Comparison of ENCODE assay signal across 11 cellular contexts in genomic region chr22:26892401-26893033, GRCh38.
DNase-seq lines count a peak whose midpoint lies in the region; ATAC-seq and TF ChIP-seq lines count a peak whose summit lies in the region.
"Had no signal": no experiment of that assay in that cellular context is flagged by ENCODE, and none has a peak within 500 bp of the region (broad histone marks: within the 10 kb centered on the region; RNA-seq: fewer than 3 reads in every experiment).

No MANE protein-coding gene starts in this region.

- H2AFZ ChIP-seq in H9 (ENCODE audit: low read length) = no peak overlapping the region

- no peak for ATAC-seq in sciatic nerve
- ATAC-seq in HG02884 (IDR thresholded peaks at IDR 0.05; ENCODE audit: unreplicated experiment) = no peak

- H3K4me3 ChIP-seq in retinal pigment epithelial cell (ENCODE audit: low read length) (no peak overlapping the region), Peyer's patch (no peak overlapping the region)

- no peaks in the 10 kb centered on the region for H3K79me2 ChIP-seq in H9 (ENCODE audit: insufficient read depth, low read length)

- H4K5ac ChIP-seq in H9 (ENCODE audit: insufficient read length, low read depth, low read length) = no peak overlapping the region

- peaks cover 29 to 42% of the 10 kb centered on the region in 2 experiments for H3K4me1 Mint-ChIP-seq in H9
- H3K4me1 Mint-ChIP-seq in chondrocyte (ENCODE audit: low read depth) = peaks cover 77% of the 10 kb centered on the region

- no peak overlapping the region for H2BK15ac ChIP-seq in H9 (ENCODE audit: low read depth, low read length)

- no peaks in the 10 kb centered on the region for H4K20me1 ChIP-seq in H9 (ENCODE audit: control insufficient read depth, insufficient read depth, insufficient read length)

- no peak overlapping the region for H3K9ac ChIP-seq in H9 (ENCODE audit: extremely low read depth, insufficient read length, low read length)

- intact Hi-C loops in sciatic nerve (cut with DNase I) = no loop called here

- TF ChIP-seq POLR2A in Peyer's patch (IDR thresholded peaks at IDR 0.05) = no peak

- H3K4me3 Mint-ChIP-seq in H9 (no peak overlapping the region), chondrocyte (ENCODE audit: unreplicated experiment) (no peak overlapping the region)

- H3K14ac ChIP-seq in H9 (ENCODE audit: insufficient read depth, low read length) = no peak overlapping the region

- H2BK12ac ChIP-seq in H9 (ENCODE audit: insufficient read length, low read depth, low read length) = no peak overlapping the region

- H3K4me1 ChIP-seq in H9 (ENCODE audit: insufficient read depth, low read length) (no peaks in the 10 kb centered on the region; the same call in 1 of the 2 replicates), Peyer's patch (no peaks in the 10 kb centered on the region)

- no peak overlapping the region for H2BK20ac ChIP-seq in H9 (ENCODE audit: low read depth, low read length, poor library complexity, severe bottlenecking)

- no peak overlapping the region for H4K8ac ChIP-seq in H9 (replicated peaks; ENCODE audit: insufficient read length, low read depth, low read length)

- H3T11ph ChIP-seq in H9 (ENCODE audit: low read length) = no peak overlapping the region

- H3K23me2 ChIP-seq in H9 (ENCODE audit: insufficient read length, low read depth, low read length, poor library complexity, severe bottlenecking) = no peaks in the 10 kb centered on the region

- H3K56ac ChIP-seq in H9 (ENCODE audit: insufficient read length, low read depth, low read length) = no peak overlapping the region

- H3K9me3 ChIP-seq in H9 (ENCODE audit: control insufficient read depth, low read depth, low read length) = no peaks in the 10 kb centered on the region
- no peaks in the 10 kb centered on the region for H3K9me3 ChIP-seq in Peyer's patch

- H2BK5ac ChIP-seq in H9 (ENCODE audit: insufficient read length, low read length) = no peak overlapping the region

- H3K23ac ChIP-seq in H9 (ENCODE audit: insufficient read length, low read depth, low read length) = no peak overlapping the region

- WGBS in H9 (ENCODE audit: extremely low coverage, insufficient read length, low lambda C conversion rate) = no CpG with 5 or more reads among the region's 17 CpGs

- H3K9me3 Mint-ChIP-seq in H9 = no peaks in the 10 kb centered on the region
- no peaks in the 10 kb centered on the region for H3K9me3 Mint-ChIP-seq in chondrocyte (ENCODE audit: low read depth)

- H3K4me2 ChIP-seq in H9 (ENCODE audit: insufficient read depth, insufficient read length, low read length) = no peak overlapping the region

- no peaks in the 10 kb centered on the region for H3K36me3 ChIP-seq in Peyer's patch

- TF ChIP-seq CTCF in H9 (conservative IDR thresholded peaks at IDR 0.05) (no peak), chondrocyte (IDR thresholded peaks at IDR 0.05) (no peak), retinal pigment epithelial cell (conservative IDR thresholded peaks at IDR 0.05; ENCODE audit: low read depth, low read length) (no peak), Peyer's patch (IDR thresholded peaks at IDR 0.05) (no peak)

- DNase-seq in H9 = peak; percentile 25
- peak; percentile 70 for DNase-seq in NCI-H2196 (lab: John Stamatoyannopoulos, UW; ENCODE audit: unreplicated experiment)
- DNase-seq in chondrocyte (ENCODE audit: low spot score) = no peak
- peak; percentile 61 for DNase-seq in retinal pigment epithelial cell (ENCODE audit: low read depth)
- no peak for DNase-seq in Peyer's patch
- DNase-seq in sciatic nerve (ENCODE audit: low spot score) = no peak
- no peak for DNase-seq in iPS-NIHi7 (ENCODE audit: extremely low spot score)
- DNase-seq: activated naive CD4-positive, alpha-beta T cell; kidney glomerular epithelial cell; NCI-H526 treated with DMSO at 0.1 percent for 48 hours had no signal

- no peak overlapping the region for H3K18ac ChIP-seq in H9 (ENCODE audit: insufficient read length, low read depth, low read length)

- no peaks in the 10 kb centered on the region for H3K79me1 ChIP-seq in H9 (ENCODE audit: insufficient read depth, low read depth, low read length, poor library complexity, severe bottlenecking)

- H2AK5ac ChIP-seq in H9 (ENCODE audit: insufficient read length, low read length) = no peak overlapping the region

- H3K27me3 ChIP-seq in H9 (ENCODE audit: insufficient read depth, low read length) (no peaks in the 10 kb centered on the region; the same call in 1 of the 2 replicates), Peyer's patch (no peaks in the 10 kb centered on the region)

- no peak overlapping the region for H4K91ac ChIP-seq in H9 (ENCODE audit: insufficient read length, low read depth, low read length)

- H3K4ac ChIP-seq in H9 (ENCODE audit: low read depth, low read length) = no peak overlapping the region

- no peak overlapping the region; a peak in 1 of 7 replicates for H3K27ac Mint-ChIP-seq in H9
- peak overlapping the region; percentile 97 for H3K27ac Mint-ChIP-seq in chondrocyte (ENCODE audit: unreplicated experiment)

- no peak overlapping the region for H2BK120ac ChIP-seq in H9 (ENCODE audit: low read depth, low read length, poor library complexity, severe bottlenecking)

- H3K27me3 Mint-ChIP-seq in H9 (ENCODE audit: low read depth) (peaks cover 16% of the 10 kb centered on the region), chondrocyte (ENCODE audit: low read depth) (no peaks in the 10 kb centered on the region)

- H3K27ac ChIP-seq in H9 (ENCODE audit: insufficient read length, low read depth, low read length) = no peak overlapping the region
- H3K27ac ChIP-seq in Peyer's patch = no peak overlapping the region

- H3K36me3 Mint-ChIP-seq in H9 (ENCODE audit: insufficient read depth in 1 of 3, low read depth in 3 of 3) = no peaks in the 10 kb centered on the region
- H3K36me3 Mint-ChIP-seq in chondrocyte (ENCODE audit: low read depth) = no peaks in the 10 kb centered on the region

Comparison
In these comparisons a context has a peak if more than half of its experiments do, and no peak if none do; other contexts are left out.
1. DNase-seq: peak in H9 (single experiment), NCI-H2196 (single experiment) and retinal pigment epithelial cell (single experiment); none in chondrocyte (single experiment), Peyer's patch (0 of 3), sciatic nerve (single experiment) and iPS-NIHi7 (single experiment).